21 cellular contexts compared by ENCODE assay signal in the genomic region with DNA sequence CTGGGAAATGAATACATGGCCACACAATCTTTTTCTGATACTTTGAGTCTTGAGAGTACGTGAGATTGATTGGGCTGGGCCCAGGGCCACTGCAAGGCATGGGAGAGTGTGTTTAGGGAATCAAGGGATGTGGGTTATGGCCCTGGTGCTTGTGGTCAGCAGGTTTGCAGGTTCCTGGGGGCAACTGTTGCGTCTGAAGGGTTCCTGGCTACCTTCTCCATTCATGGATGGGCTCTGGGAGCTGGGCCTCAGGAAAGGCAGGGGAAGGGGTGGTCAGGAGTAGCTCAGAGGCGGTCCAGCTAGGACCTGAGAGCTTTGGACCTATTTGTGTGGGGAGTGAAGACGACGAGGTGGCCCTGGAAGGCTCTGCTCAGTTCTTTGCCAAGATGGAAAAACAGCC. TPM values are rescaled to one million over a fixed set of nuclear protein-coding genes. Genes with fewer than 3 reads are reported as not detected.
"Had no signal": no experiment of that assay in that cellular context is flagged by ENCODE, and none has a peak within 500 bp of the region (broad histone marks: within the 10 kb centered on the region; RNA-seq: fewer than 3 reads in every experiment).

No MANE protein-coding gene starts in this region.

- H3K27me3 Mint-ChIP-seq: effector memory CD8-positive, alpha-beta T cell; naive thymus-derived CD8-positive, alpha-beta T cell; progenitor cell of endocrine pancreas had no signal

- H3K9me3 Mint-ChIP-seq: dendritic cell treated with granulocyte-macrophage colony-stimulating factor and Interleukin-4, amounts not matched to agents 40 ng/mL and 50 ng/mL, for 4 days; effector memory CD8-positive, alpha-beta T cell; naive thymus-derived CD8-positive, alpha-beta T cell; stimulated activated effector memory CD8-positive, alpha-beta T cell treated with anti-CD3 and anti-CD28 coated beads, Interleukin-12 subunit alpha, Interleukin-12 subunit beta, amount 100 ng/mL, for 72 hours had no signal

- H3K4me3 Mint-ChIP-seq: dendritic cell treated with granulocyte-macrophage colony-stimulating factor and Interleukin-4, amounts not matched to agents 40 ng/mL and 50 ng/mL, for 4 days; effector memory CD8-positive, alpha-beta T cell; naive thymus-derived CD8-positive, alpha-beta T cell; stimulated activated effector memory CD8-positive, alpha-beta T cell treated with anti-CD3 and anti-CD28 coated beads, Interleukin-12 subunit alpha, Interleukin-12 subunit beta, amount 100 ng/mL, for 72 hours had no signal

- H3K9me3 ChIP-seq: esophagus muscularis mucosa, gastrocnemius medialis, heart right ventricle, mucosa of descending colon, pancreas, tibial artery had no signal

- H3K4me3 ChIP-seq: esophagus muscularis mucosa, gastrocnemius medialis, heart right ventricle, mucosa of descending colon, pancreas, smooth muscle cell, tibial artery had no signal

- H3K36me3 Mint-ChIP-seq: naive thymus-derived CD8-positive, alpha-beta T cell; stimulated activated effector memory CD8-positive, alpha-beta T cell treated with anti-CD3 and anti-CD28 coated beads, Interleukin-12 subunit alpha, Interleukin-12 subunit beta, amount 100 ng/mL, for 72 hours had no signal

- DNase-seq: effector memory CD8-positive, alpha-beta T cell; gastrocnemius medialis; heart right ventricle; hypothalamus; kidney glomerular epithelial cell; mammary epithelial cell; mucosa of descending colon; right cardiac atrium; stimulated activated CD4-positive, alpha-beta T cell treated with anti-CD3 and anti-CD28 coated beads, Interleukin-4, amount 100 ng/mL, for 1 hour; stimulated activated CD8-positive, alpha-beta memory T cell treated with anti-CD3 and anti-CD28 coated beads, Interleukin-4, amount 100 ng/mL, for 48 hours; stimulated activated naive CD8-positive, alpha-beta T cell treated with anti-CD3 and anti-CD28 coated beads, Interleukin-15, Interleukin-2, amounts not matched to agents 100 U/mL and 50 U/mL, for 24 hours; tibial artery had no signal

- H3K27ac ChIP-seq: epithelial cell of prostate, esophagus muscularis mucosa, gastrocnemius medialis, heart right ventricle, pancreas, tibial artery had no signal

- H3K27ac Mint-ChIP-seq: dendritic cell treated with granulocyte-macrophage colony-stimulating factor and Interleukin-4, amounts not matched to agents 40 ng/mL and 50 ng/mL, for 4 days; effector memory CD8-positive, alpha-beta T cell; naive thymus-derived CD8-positive, alpha-beta T cell; progenitor cell of endocrine pancreas; stimulated activated effector memory CD8-positive, alpha-beta T cell treated with anti-CD3 and anti-CD28 coated beads, Interleukin-12 subunit alpha, Interleukin-12 subunit beta, amount 100 ng/mL, for 72 hours had no signal

- ATAC-seq: effector memory CD8-positive, alpha-beta T cell; gastrocnemius medialis; heart right ventricle; mucosa of descending colon; naive thymus-derived CD8-positive, alpha-beta T cell; pancreas; right cardiac atrium; stimulated activated effector memory CD8-positive, alpha-beta T cell treated with anti-CD3 and anti-CD28 coated beads, Interleukin-12 subunit alpha, Interleukin-12 subunit beta, amount 100 ng/mL, for 72 hours; stimulated activated naive CD8-positive, alpha-beta T cell treated with anti-CD3 and anti-CD28 coated beads, Interleukin-15, Interleukin-2, amounts not matched to agents 100 U/mL and 50 U/mL, for 24 hours had no signal

- H3K4me2 ChIP-seq: smooth muscle cell had no signal

- H3K4me1 ChIP-seq: esophagus muscularis mucosa, gastrocnemius medialis, pancreas, tibial artery had no signal

- H3K36me3 ChIP-seq: esophagus muscularis mucosa, gastrocnemius medialis, heart right ventricle, pancreas had no signal

- H3K27me3 ChIP-seq: gastrocnemius medialis, heart right ventricle, pancreas had no signal

RNA-seq across cellular contexts. Expression of a gene that starts 8.4 kb away (rescaled TPM):
- total RNA-seq: fibroblast of villous mesenchyme had no signal
